ENCODE assay signal across 26 cellular contexts in genomic region chr7:102132209-102132752, GRCh38.
A peak's percentile ranks its signal among the peaks of the same experiment; 100 is the strongest.
DNase-seq lines count a peak whose midpoint lies in the region; ATAC-seq and TF ChIP-seq lines count a peak whose summit lies in the region.
"Had no signal": no experiment of that assay in that cellular context is flagged by ENCODE, and none has a peak within 500 bp of the region (broad histone marks: within the 10 kb centered on the region; RNA-seq: fewer than 3 reads in every experiment).

No MANE protein-coding gene starts in this region.

- no peak for ATAC-seq in activated CD8-positive, alpha-beta T cell treated with anti-CD3 and anti-CD28 coated beads, Interleukin-2, amount 10 ng/mL, durations not matched to agents 7 days and 5 days
- no peak for ATAC-seq in HG02885 (IDR thresholded peaks at IDR 0.05; ENCODE audit: poor library complexity, unreplicated experiment)
- ATAC-seq in GM21423 (IDR thresholded peaks at IDR 0.05; ENCODE audit: unreplicated experiment) = no peak
- ATAC-seq: GM12878; mucosa of descending colon; sciatic nerve; stimulated activated memory B cell treated with anti-CD40 and anti-IgM and Interleukin-4, amounts not matched to agents 10 μg/mL and 1 μg/mL and 100 μg/mL, for 72 hours had no signal

- H3K4me1 Mint-ChIP-seq in activated CD8-positive, alpha-beta T cell treated with anti-CD3 and anti-CD28 coated beads, Interleukin-2, amount 10 ng/mL, durations not matched to agents 7 days and 5 days (ENCODE audit: low read depth) = no peaks in the 10 kb centered on the region
- H3K4me1 Mint-ChIP-seq: stimulated activated memory B cell treated with anti-CD40 and anti-IgM and Interleukin-4, amounts not matched to agents 10 μg/mL and 1 μg/mL and 100 μg/mL, for 72 hours had no signal

- no peaks in the 10 kb centered on the region for H3K27me3 ChIP-seq in HL-60 (ENCODE audit: insufficient read depth, poor library complexity, severe bottlenecking)
- H3K27me3 ChIP-seq: BLaER1 treated with 17β-estradiol and CSF1 and Interleukin-3, amounts not matched to agents 10 nM and 100 nM had no signal

- no peak overlapping the region for H3K27ac ChIP-seq in HL-60 (replicated peaks)
- H3K27ac ChIP-seq: WERI-Rb-1 had no signal

- H3K27ac Mint-ChIP-seq in activated CD8-positive, alpha-beta T cell treated with anti-CD3 and anti-CD28 coated beads, Interleukin-2, amount 10 ng/mL, durations not matched to agents 7 days and 5 days = no peak overlapping the region
- H3K27ac Mint-ChIP-seq: stimulated activated memory B cell treated with anti-CD40 and anti-IgM and Interleukin-4, amounts not matched to agents 10 μg/mL and 1 μg/mL and 100 μg/mL, for 72 hours had no signal

- DNase-seq in HL-60 (ENCODE audit: low read depth in 1 of 2, low spot score in 1 of 2) (peak; percentile 36 to 82), NOMO-1 treated with DMSO at 0.1 percent for 48 hours (lab: John Stamatoyannopoulos, UW; ENCODE audit: unreplicated experiment) (peak; percentile 98), choroid plexus epithelial cell (ENCODE audit: low read depth) (peak; percentile 21), pons (ENCODE audit: low spot score) (peak; percentile 43), COLO829 (ENCODE audit: low spot score) (no peak)
- no peak for DNase-seq in activated CD8-positive, alpha-beta T cell treated with anti-CD3 and anti-CD28 coated beads, Interleukin-2, amount 10 ng/mL, durations not matched to agents 7 days and 5 days
- DNase-seq: activated CD4-positive, alpha-beta T cell treated with anti-CD3 and anti-CD28 coated beads for 48 hours; activated effector memory CD4-positive, alpha-beta T cell treated with anti-CD3 and anti-CD28 coated beads, Interleukin-2, amount 50 U/mL, for 16 hours; activated T-cell treated with anti-CD3 and anti-CD28 coated beads, Interleukin-2, amount 50 U/mL, for 1 hour; IMR-90; islet precursor cell; mucosa of descending colon; NCI-H1417 treated with DMSO at 0.1 percent for 48 hours; NCI-H446; NCI-H82; Right ventricle myocardium superior; stimulated activated CD4-positive, alpha-beta T cell treated with anti-CD3 and anti-CD28 coated beads, Interleukin-4, amount 100 ng/mL, for 4 hours; T-helper 9 cell; WERI-Rb-1 had no signal

- no peak overlapping the region for H3K4me3 ChIP-seq in HL-60 (replicated peaks; ENCODE audit: insufficient read depth, low read length)
- H3K4me3 ChIP-seq in choroid plexus epithelial cell (ENCODE audit: low read depth, low read length) = no peak overlapping the region
- H3K4me3 ChIP-seq: BLaER1 treated with 17β-estradiol and CSF1 and Interleukin-3, amounts not matched to agents 10 nM and 100 nM; GM12878; mucosa of descending colon had no signal

- H3K27me3 Mint-ChIP-seq in activated CD8-positive, alpha-beta T cell treated with anti-CD3 and anti-CD28 coated beads, Interleukin-2, amount 10 ng/mL, durations not matched to agents 7 days and 5 days (ENCODE audit: low read depth) = no peaks in the 10 kb centered on the region
- H3K27me3 Mint-ChIP-seq: stimulated activated memory B cell treated with anti-CD40 and anti-IgM and Interleukin-4, amounts not matched to agents 10 μg/mL and 1 μg/mL and 100 μg/mL, for 72 hours had no signal

- no peak overlapping the region for H3K4me3 Mint-ChIP-seq in activated CD8-positive, alpha-beta T cell treated with anti-CD3 and anti-CD28 coated beads, Interleukin-2, amount 10 ng/mL, durations not matched to agents 7 days and 5 days
- H3K4me3 Mint-ChIP-seq: brain; stimulated activated memory B cell treated with anti-CD40 and anti-IgM and Interleukin-4, amounts not matched to agents 10 μg/mL and 1 μg/mL and 100 μg/mL, for 72 hours had no signal

- CTCF ChIA-PET in activated CD8-positive, alpha-beta T cell treated with anti-CD3 and anti-CD28 coated beads, Interleukin-2, amount 10 ng/mL, durations not matched to agents 7 days and 5 days (lab: Charles Lee) = no interaction called here

- H3K36me3 Mint-ChIP-seq in activated CD8-positive, alpha-beta T cell treated with anti-CD3 and anti-CD28 coated beads, Interleukin-2, amount 10 ng/mL, durations not matched to agents 7 days and 5 days (ENCODE audit: low read depth) = peaks cover 1% of the 10 kb centered on the region

- POLR2A ChIA-PET in activated CD8-positive, alpha-beta T cell treated with anti-CD3 and anti-CD28 coated beads, Interleukin-2, amount 10 ng/mL, durations not matched to agents 7 days and 5 days (lab: Charles Lee) = no interaction called here

- no peak for TF ChIP-seq CTCF in HL-60 (IDR thresholded peaks at IDR 0.05; ENCODE audit: insufficient read depth, low read length)
- TF ChIP-seq CTCF in choroid plexus epithelial cell (conservative IDR thresholded peaks at IDR 0.05; ENCODE audit: low read depth, low read length) = no peak

- no peaks in the 10 kb centered on the region for H3K9me3 Mint-ChIP-seq in activated CD8-positive, alpha-beta T cell treated with anti-CD3 and anti-CD28 coated beads, Interleukin-2, amount 10 ng/mL, durations not matched to agents 7 days and 5 days (ENCODE audit: insufficient read depth)
- H3K9me3 Mint-ChIP-seq: stimulated activated memory B cell treated with anti-CD40 and anti-IgM and Interleukin-4, amounts not matched to agents 10 μg/mL and 1 μg/mL and 100 μg/mL, for 72 hours had no signal

Comparison
In these comparisons a context has a peak if more than half of its experiments do, and no peak if none do; other contexts are left out.
1. DNase-seq: peak in HL-60 (2 of 2), NOMO-1 treated with DMSO at 0.1 percent for 48 hours (single experiment), choroid plexus epithelial cell (single experiment) and pons (single experiment); none in COLO829 (single experiment) and activated CD8-positive, alpha-beta T cell treated with anti-CD3 and anti-CD28 coated beads, Interleukin-2, amount 10 ng/mL, durations not matched to agents 7 days and 5 days (single experiment).